In genomic region chr11:121241300-121242176, GRCh38 we compare ENCODE assay signal across 26 cellular contexts. TPM values are rescaled to one million over a fixed set of nuclear protein-coding genes. Genes with fewer than 3 reads are reported as not detected.
DNase-seq lines count a peak whose midpoint lies in the region; ATAC-seq, FAIRE-seq and TF ChIP-seq lines count a peak whose summit lies in the region.
"Had no signal": no experiment of that assay in that cellular context is flagged by ENCODE, and none has a peak within 500 bp of the region (broad histone marks: within the 10 kb centered on the region; RNA-seq: fewer than 3 reads in every experiment).

No MANE protein-coding gene starts in this region.

- H2AK5ac ChIP-seq in H1 (ENCODE audit: low read depth, low read length), result no peak overlapping the region

- no peak for TF ChIP-seq EP300 in HepG2 (IDR thresholded peaks at IDR 0.05; ENCODE audit: low read depth in 2 of 2, low read length in 2 of 2)
- TF ChIP-seq EP300 in HepG2 (CRISPR knock-in tag; IDR thresholded peaks at IDR 0.05; ENCODE audit: borderline replicate concordance), result no peak
- TF ChIP-seq EP300 in H1 (IDR thresholded peaks at IDR 0.05; ENCODE audit: borderline replicate concordance in 1 of 2, low read depth in 2 of 2, low read length in 2 of 2), result no peak
- no peak for TF ChIP-seq EP300 in stomach (IDR thresholded peaks at IDR 0.05)

- H3K4me1 ChIP-seq in right lobe of liver, result peaks cover 0 to 15% (median 3%) of the 10 kb centered on the region in 4 donors
- H3K4me1 ChIP-seq in HepG2 (ENCODE audit: insufficient read depth, low read length), result no peaks in the 10 kb centered on the region
- peaks cover 0 to 15% (median 13%) of the 10 kb centered on the region in 4 experiments; a peak in 6 of 7 replicates for H3K4me1 ChIP-seq in H1 (replicated peaks in 1 of 4; ENCODE audit: control insufficient read depth in 3 of 4, insufficient read depth in 4 of 4, low read length in 3 of 4)
- H3K4me1 ChIP-seq in neuron (ENCODE audit: insufficient read depth, low read length), result peaks cover 56% of the 10 kb centered on the region
- H3K4me1 ChIP-seq in stomach, result peaks cover 0 to 6% (median 0%) of the 10 kb centered on the region in 4 donors
- H3K4me1 ChIP-seq: parathyroid adenoma, uterus had no signal

- no peak for FAIRE-seq in HepG2 (lab: Jason Lieb, UNC)
- no peak for FAIRE-seq in H1 (lab: Jason Lieb, UNC)
- FAIRE-seq: GM19239, H54 had no signal

- no peak overlapping the region for H2BK5ac ChIP-seq in H1 (ENCODE audit: low read depth, low read length)

- H3K4me3 ChIP-seq in right lobe of liver (no peak overlapping the region), HepG2 (replicated peaks in 1 of 3; ENCODE audit: insufficient read depth in 1 of 3, low read depth in 2 of 3, low read length in 3 of 3) (no peak overlapping the region), H1 (ENCODE audit: extremely low read depth in 1 of 4, insufficient read depth in 2 of 4, low read depth in 3 of 4, low read length in 4 of 4) (no peak overlapping the region), neuron (ENCODE audit: low read length) (no peak overlapping the region), stomach (no peak overlapping the region)
- H3K4me3 ChIP-seq: uterus had no signal

- no peak overlapping the region for H3K14ac ChIP-seq in H1 (ENCODE audit: insufficient read length)

- H3K4me2 ChIP-seq in HepG2 (ENCODE audit: low read depth, low read length), result no peak overlapping the region
- H3K4me2 ChIP-seq in H1 (ENCODE audit: insufficient read depth in 1 of 2, low read depth in 2 of 2, low read length in 2 of 2), result no peak overlapping the region

- no peaks in the 10 kb centered on the region for H3K23me2 ChIP-seq in H1 (ENCODE audit: low read depth, low read length)

- no peak overlapping the region for H2BK15ac ChIP-seq in H1 (ENCODE audit: low read length)

- H3K36me3 ChIP-seq in right lobe of liver (no peaks in the 10 kb centered on the region), HepG2 (replicated peaks in 1 of 2; ENCODE audit: control insufficient read depth in 1 of 2, insufficient read depth in 2 of 2, low read length in 2 of 2) (no peaks in the 10 kb centered on the region), H1 (ENCODE audit: control insufficient read depth in 2 of 4, insufficient read depth in 4 of 4, low read length in 3 of 4) (no peaks in the 10 kb centered on the region), neuron (ENCODE audit: insufficient read depth, low read length) (no peaks in the 10 kb centered on the region), stomach (no peaks in the 10 kb centered on the region)
- H3K36me3 ChIP-seq: uterus had no signal

- no peak overlapping the region for H3K27ac ChIP-seq in right lobe of liver
- H3K27ac ChIP-seq in HepG2 (ENCODE audit: extremely low read length, insufficient read depth, low read length), result no peak overlapping the region
- no peak overlapping the region for H3K27ac ChIP-seq in H1 (ENCODE audit: low read depth, low read length)
- no peak overlapping the region for H3K27ac ChIP-seq in stomach
- H3K27ac ChIP-seq: C4-2B, parathyroid adenoma, uterus had no signal

- no peak overlapping the region for H2AFZ ChIP-seq in HepG2 (ENCODE audit: low read length)
- H2AFZ ChIP-seq in H1 (ENCODE audit: low read length), result no peak overlapping the region
- H2AFZ ChIP-seq in neuron (ENCODE audit: low read depth, low read length), result peak overlapping the region; percentile 69
- H2AFZ ChIP-seq: parathyroid adenoma had no signal

- no peak overlapping the region for H3K56ac ChIP-seq in H1 (replicated peaks; ENCODE audit: insufficient read length, low read depth, low read length)

- WGBS in right lobe of liver (ENCODE audit: insufficient coverage, low coverage, low lambda C conversion rate, missing lambda C conversion rate), result 47% methylated on average over 3 of the region's 12 CpGs
- 0% methylated on average over 2 of the region's 12 CpGs for WGBS in HepG2 (ENCODE audit: low lambda C conversion rate)
- 83% methylated on average over 10 of the region's 12 CpGs; no CpG with 5 or more reads in 1 of the 2 experiments for WGBS in H1 (ENCODE audit: extremely low coverage in 1 of 2, insufficient coverage in 1 of 2, insufficient read length in 1 of 2, insufficient replicate concordance in 2 of 2, low coverage in 1 of 2, low lambda C conversion rate in 2 of 2, missing lambda C conversion rate in 1 of 2), 2 experiments
- WGBS in stomach, 5 donors, result 51 to 79% (median 62%) methylated on average over 5 to 12 of the region's 12 CpGs

- intact Hi-C loops in right lobe of liver (cut with DNase I), result no loop called here
- intact Hi-C loops in HepG2 (cut with micrococcal nuclease; ENCODE audit: unreplicated experiment), result no loop called here
- intact Hi-C loops in stomach (cut with DNase I; ENCODE audit: low total_unique reads), result no loop called here

- no peak overlapping the region for H4K91ac ChIP-seq in H1 (replicated peaks; ENCODE audit: insufficient read length, low read length)

- H2BK120ac ChIP-seq in H1 (replicated peaks; ENCODE audit: low read depth, low read length), result peak overlapping the region; percentile 31

- DNase-seq in right lobe of liver (no peak), HepG2 (ENCODE audit: low spot score) (no peak), H1 (ENCODE audit: low read depth in 1 of 2, low spot score in 2 of 2) (no peak), stomach (no peak), UCSD-AML1 (lab: John Stamatoyannopoulos, UW; ENCODE audit: unreplicated experiment) (no peak)
- DNase-seq: ACHN; activated CD4-positive, alpha-beta memory T cell treated with anti-CD3 and anti-CD28 coated beads for 36 hours; activated naive CD4-positive, alpha-beta T cell treated with anti-CD3 and anti-CD28 coated beads for 36 hours; activated T-cell treated with anti-CD3 and anti-CD28 coated beads, Interleukin-2, amount 50 U/mL, for 24 hours; aorta; cerebellar nuclear complex; DMS 273 treated with DMSO at 0.1 percent for 48 hours; effector memory CD4-positive, alpha-beta T cell; KBM-7; NCI-H2029; small intestine; stimulated activated CD4-positive, alpha-beta T cell treated with anti-CD3 and anti-CD28 coated beads, Interleukin-4, amount 100 ng/mL, for 1 hour; uterus had no signal

- H4K8ac ChIP-seq in H1 (ENCODE audit: extremely low read depth, insufficient read depth, low read length), result peak overlapping the region; percentile 81

- TF ChIP-seq CTCF in right lobe of liver (IDR thresholded peaks at IDR 0.05) (no peak), HepG2 (CRISPR knock-in tag; IDR thresholded peaks at IDR 0.05) (no peak), H1 (IDR thresholded peaks at IDR 0.05; ENCODE audit: control extremely low read depth in 1 of 3, insufficient read depth in 1 of 3, low read depth in 1 of 3, low read length in 3 of 3) (no peak), stomach (IDR thresholded peaks at IDR 0.05) (no peak)

- H3K9ac ChIP-seq in HepG2 (ENCODE audit: insufficient read depth, low read depth, low read length) (no peak overlapping the region), H1 (replicated peaks in 1 of 4; ENCODE audit: extremely low read depth in 1 of 4, low read depth in 3 of 4, low read length in 3 of 4) (no peak overlapping the region)
- H3K9ac ChIP-seq: parathyroid adenoma had no signal

- peak overlapping the region; percentile 15 for H4K5ac ChIP-seq in H1 (ENCODE audit: insufficient read length, low read depth, low read length)

- peak overlapping the region; percentile 61; the same call in 1 of the 2 replicates for H2BK20ac ChIP-seq in H1 (ENCODE audit: low read length)

- ATAC-seq in right lobe of liver, result peak in 3 of 4 donors; percentile 13 to 35 (median 14)
- ATAC-seq in HepG2, result no peak; the same call in 2 of the 3 replicates
- no peak for ATAC-seq in HG03097 (IDR thresholded peaks at IDR 0.05; ENCODE audit: low FRiP score, unreplicated experiment)
- no peak for ATAC-seq in HG03442 (IDR thresholded peaks at IDR 0.05; ENCODE audit: unreplicated experiment)
- ATAC-seq: Right ventricle myocardium inferior had no signal

- H3K27me3 ChIP-seq in right lobe of liver, result no peaks in the 10 kb centered on the region
- peaks cover 1 to 13% of the 10 kb centered on the region in 2 experiments; a peak in 2 of 5 replicates for H3K27me3 ChIP-seq in HepG2 (ENCODE audit: control insufficient read depth in 1 of 2, insufficient read depth in 2 of 2, low read length in 2 of 2)
- no peaks in the 10 kb centered on the region for H3K27me3 ChIP-seq in H1 (replicated peaks in 1 of 4; ENCODE audit: control insufficient read depth in 3 of 4, extremely low read depth in 1 of 4, insufficient read depth in 3 of 4, low read length in 3 of 4)
- H3K27me3 ChIP-seq in neuron (ENCODE audit: insufficient read depth, low read length), result no peaks in the 10 kb centered on the region
- H3K27me3 ChIP-seq in stomach, result peaks cover 0 to 14% (median 0%) of the 10 kb centered on the region in 3 donors
- H3K27me3 ChIP-seq: uterus had no signal

- in situ Hi-C loops in HepG2 (cut with HindIII; ENCODE audit: extremely low pct_ligation_motif_present, low pct_unique_long_range_greater_than_20kb), result loop anchor here (10.0 kb wide), 1 partner anchor 353 kb away; no protein-coding TSS in a partner anchor

- peak overlapping the region; percentile 14 for H3K4ac ChIP-seq in H1 (replicated peaks; ENCODE audit: insufficient read length, low read depth, low read length)

- H2BK12ac ChIP-seq in H1 (ENCODE audit: low read depth, low read length), result peak overlapping the region; percentile 27; the same call in 1 of the 2 replicates

- TF ChIP-seq RAD21 in HepG2 (CRISPR knock-in tag; IDR thresholded peaks at IDR 0.05) (no peak), H1 (IDR thresholded peaks at IDR 0.05 in 1 of 2, conservative IDR thresholded peaks at IDR 0.05 in 1 of 2; ENCODE audit: low read depth in 2 of 2, low read length in 2 of 2) (no peak)

- POLR2A ChIA-PET in HepG2 (lab: Yijun Ruan, JAX) (no interaction called here), H1 (lab: Charles Lee; ENCODE audit: partially characterized antibody) (interaction anchor here (0.8 kb wide), 1 partner anchor 438 kb away, joined by 3 read pairs; no protein-coding TSS in a partner anchor)

- no TSS peak for BruUV-seq in HepG2 (replicated peaks; lab: Mats Ljungman, UMichigan)

- H3K79me1 ChIP-seq in H1 (ENCODE audit: low read depth, low read length), result no peaks in the 10 kb centered on the region

- H3K9me3 ChIP-seq in right lobe of liver (no peaks in the 10 kb centered on the region), HepG2 (ENCODE audit: low read length) (no peaks in the 10 kb centered on the region), H1 (ENCODE audit: insufficient read depth in 2 of 2, low read depth in 1 of 2, low read length in 1 of 2) (no peaks in the 10 kb centered on the region), neuron (ENCODE audit: low read length) (no peaks in the 10 kb centered on the region), stomach (no peaks in the 10 kb centered on the region)
- H3K9me3 ChIP-seq: uterus had no signal

- H3K18ac ChIP-seq in H1 (ENCODE audit: extremely low read depth, low read length), result no peak overlapping the region; the same call in none of the 2 replicates

- CTCF ChIA-PET in HepG2 (lab: Yijun Ruan, JAX; ENCODE audit: low intra/inter-chr PET ratio, low total read pairs), result no interaction called here
- CTCF ChIA-PET in H1 (lab: Charles Lee; ENCODE audit: partially characterized antibody), result interaction anchor here (0.9 to 1.8 kb wide), 4 partner anchors 10 to 137 kb away, joined by 3 to 5 read pairs (median 4); no protein-coding TSS in a partner anchor

- H3K79me2 ChIP-seq in HepG2 (ENCODE audit: insufficient read depth, low read length), result no peaks in the 10 kb centered on the region
- H3K79me2 ChIP-seq in H1 (ENCODE audit: control insufficient read depth in 1 of 2, insufficient read depth in 2 of 2, low read length in 2 of 2), result no peaks in the 10 kb centered on the region
- H3K79me2 ChIP-seq: parathyroid adenoma had no signal

- TF ChIP-seq POLR2A in right lobe of liver (IDR thresholded peaks at IDR 0.05), result no peak
- TF ChIP-seq POLR2A in HepG2 (IDR thresholded peaks at IDR 0.05; ENCODE audit: insufficient read depth in 1 of 2, low read depth in 2 of 2, low read length in 2 of 2), result no peak
- TF ChIP-seq POLR2A in H1 (IDR thresholded peaks at IDR 0.05; ENCODE audit: control extremely low read depth in 1 of 2, low read depth in 2 of 2, low read length in 2 of 2), result no peak
- no peak for TF ChIP-seq POLR2A in stomach (IDR thresholded peaks at IDR 0.05)

- H3K23ac ChIP-seq in H1 (ENCODE audit: insufficient read length), result no peak overlapping the region

- no peaks in the 10 kb centered on the region for H4K20me1 ChIP-seq in HepG2 (ENCODE audit: insufficient read depth, low read length)
- no peaks in the 10 kb centered on the region for H4K20me1 ChIP-seq in H1 (replicated peaks in 1 of 2; ENCODE audit: control insufficient read depth in 1 of 2, insufficient read depth in 2 of 2, low read length in 2 of 2)

RNA-seq across cellular contexts. Expression of gene SC5D, which starts 51.0 kb away (rescaled TPM):
- total RNA-seq in right lobe of liver (100 to 1,000 TPM in 2 of 6 experiments, 10 to 100 TPM in 4; 58.9 to 126 (median 82.1) TPM), HepG2 (2016; rRNA removed; fragmentation: Illumina TruSeq; extraction: Trizol) (48.6 and 84.4 TPM in 2 replicates), stomach (100 to 1,000 TPM in 1 of 5 donors, 10 to 100 TPM in 4; 10.7 to 129 (median 19.0) TPM)
- 9.4 and 11.7 TPM in 2 replicates for total RNA-seq in HepG2 (2016; cell fraction: cytosol; rRNA removed; fragmentation: Illumina TruSeq; extraction: Trizol; ENCODE audit: low read depth)
- 49.0 and 80.4 TPM in 2 replicates for total RNA-seq in HepG2 (2016; cell fraction: insoluble cytoplasmic fraction; rRNA removed; fragmentation: Illumina TruSeq; extraction: Trizol)
- 18.2 and 23.9 TPM in 2 replicates for total RNA-seq in HepG2 (2016; cell fraction: membrane; rRNA removed; fragmentation: Illumina TruSeq; extraction: Trizol)
- total RNA-seq in HepG2 (2016; cell fraction: nucleus; rRNA removed; fragmentation: Illumina TruSeq; extraction: Trizol), result 88.0 and 105 TPM in 2 replicates
- polyA plus RNA-seq in HepG2 (2011; rRNA removed) (155 and 186 TPM in 2 replicates), H1 (2011; rRNA removed) (44.7 and 90.3 TPM in 2 replicates), stomach (10 to 100 TPM in 2 of 3 donors, 1 to 10 TPM in 1; 8.2 to 17.4 (median 15.8) TPM)
- polyA plus RNA-seq in HepG2 (2011; cell fraction: cytosol; rRNA removed), result 29.9 and 67.8 TPM in 2 replicates
- polyA plus RNA-seq in HepG2 (2011; cell fraction: nucleus; rRNA removed), result 12.9 and 36.4 TPM in 2 replicates
- polyA plus RNA-seq in HepG2 (2012), result 147 and 186 TPM in 2 replicates
- polyA plus RNA-seq in HepG2 (2016; cell fraction: cytosol; fragmentation: Illumina TruSeq; extraction: Trizol; ENCODE audit: low read depth), result 8.7 and 9.0 TPM in 2 replicates
- polyA plus RNA-seq in HepG2 (2016; cell fraction: insoluble cytoplasmic fraction; fragmentation: Illumina TruSeq; extraction: Trizol; ENCODE audit: low read depth), result 58.1 and 58.6 TPM in 2 replicates
- 16.3 and 18.5 TPM in 2 replicates for polyA plus RNA-seq in HepG2 (2016; cell fraction: membrane; fragmentation: Illumina TruSeq; extraction: Trizol; ENCODE audit: low read depth)
- 135 and 141 TPM in 2 replicates for polyA plus RNA-seq in HepG2 (2016; cell fraction: nucleus; fragmentation: Illumina TruSeq; extraction: Trizol; ENCODE audit: insufficient read depth, low read depth)
- polyA minus RNA-seq in HepG2 (2011; rRNA and poly(A)+ RNA removed; ENCODE audit: low replicate concordance), result 28.6 and 108 TPM in 2 replicates
- polyA minus RNA-seq in HepG2 (2011; cell fraction: cytosol; rRNA and poly(A)+ RNA removed), result 100 and 145 TPM in 2 replicates
- polyA minus RNA-seq in HepG2 (2011; cell fraction: nucleus; rRNA and poly(A)+ RNA removed), result 50.2 and 78.9 TPM in 2 replicates
- total RNA-seq in H1 (2021; fragmentation: NEBNext Ultra II Directional; extraction: Animal tissue kit (Norgen Biotek cat#: 25700)), result 71.4 and 73.9 TPM in 2 replicates
- polyA plus RNA-seq in H1 (2011; cell fraction: cytosol; rRNA removed), result 75.4 TPM
- 92.3 TPM for polyA plus RNA-seq in H1 (2011; cell fraction: nucleus; rRNA removed)
- 69.2 to 167 TPM (median 86.3 TPM) in 4 replicates for polyA plus RNA-seq in H1 (2012, experiment 1 of 2)
- polyA plus RNA-seq in H1 (2012, experiment 2 of 2), result 14.1 TPM
- 208 TPM for polyA plus RNA-seq in H1 (2013, experiment 1 of 2)
- 224 TPM for polyA plus RNA-seq in H1 (2013, experiment 2 of 2)
- polyA minus RNA-seq in H1 (2011; rRNA and poly(A)+ RNA removed), result 183 and 296 TPM in 2 replicates
- polyA minus RNA-seq in H1 (2011; cell fraction: cytosol; rRNA and poly(A)+ RNA removed), result 105 TPM
- 174 TPM for polyA minus RNA-seq in H1 (2011; cell fraction: nucleus; rRNA and poly(A)+ RNA removed)

Comparison
In these comparisons a context has a peak if more than half of its experiments do, and no peak if none do; other contexts are left out.
1. ATAC-seq: peak in right lobe of liver (3 of 4); none in HepG2 (single experiment), HG03097 (single experiment) and HG03442 (single experiment).